In the genomic region with DNA sequence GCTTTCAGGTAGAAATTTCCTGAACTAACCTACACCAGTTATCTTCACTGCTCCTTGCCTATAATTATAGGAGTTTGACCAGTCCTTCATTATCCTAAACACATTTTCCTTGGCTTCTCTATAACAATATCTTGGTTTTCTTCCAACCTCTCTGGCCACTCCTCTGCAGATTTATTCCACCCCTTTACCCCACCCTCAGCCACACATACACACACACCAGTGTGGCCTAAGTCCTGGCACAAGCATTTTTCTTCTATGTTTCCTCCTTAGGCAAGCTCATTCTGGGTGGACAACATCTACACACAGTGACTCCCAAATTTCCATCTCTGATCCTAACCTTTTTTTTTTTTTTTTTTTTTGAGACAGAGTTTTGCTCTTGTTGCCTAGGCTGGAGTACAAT, we compare ENCODE assay signal across 1 cellular context.
TF ChIP-seq lines count a peak whose summit lies in the region.

No MANE protein-coding gene starts in this region.

TF ChIP-seq in SK-N-SH treated with all-trans-retinoic acid at 6 μM for 48 hours, 23 proteins besides CTCF, POLR2A, EP300 and RAD21 (continued from another document):
- TF ChIP-seq CSRNP3 (CRISPR knock-in tag; IDR thresholded peaks at IDR 0.05): no peak
- TF ChIP-seq BACH2 (CRISPR knock-in tag; IDR thresholded peaks at IDR 0.05; ENCODE audit: borderline replicate concordance): no peak
